Comparison of ENCODE assay signal across 17 cellular contexts in the genomic region with DNA sequence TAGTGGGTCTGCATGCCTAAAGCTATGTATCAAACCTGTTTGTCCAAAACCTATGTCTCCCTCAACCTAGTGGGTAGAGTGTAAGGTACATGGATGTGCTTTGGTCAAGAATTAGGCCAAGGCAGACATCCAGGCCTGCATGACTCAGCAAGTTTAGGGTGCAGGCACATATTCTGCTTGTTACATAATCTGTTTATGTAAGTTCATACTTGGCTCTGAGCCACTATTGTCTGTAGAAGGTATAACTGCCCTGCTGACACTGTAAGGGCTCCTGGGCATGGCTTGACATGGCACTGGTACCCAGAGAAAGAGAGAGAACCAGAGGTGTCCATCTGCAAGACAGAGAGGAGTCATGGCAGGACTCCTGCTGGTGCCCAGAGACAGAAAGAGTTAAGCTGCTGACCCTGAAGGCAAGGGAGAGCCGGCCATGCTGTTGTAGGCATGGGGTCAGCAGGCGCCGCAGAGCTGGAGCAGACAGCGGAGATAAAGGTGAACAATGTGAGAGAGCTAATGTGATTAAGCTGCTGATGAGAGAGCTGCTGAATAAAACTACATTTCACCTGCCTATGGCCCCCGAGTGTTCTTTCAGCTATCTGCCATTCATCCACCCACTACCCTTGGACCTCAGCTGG.
DNase-seq lines count a peak whose midpoint lies in the region; ATAC-seq, FAIRE-seq and TF ChIP-seq lines count a peak whose summit lies in the region.
"Had no signal": no experiment of that assay in that cellular context is flagged by ENCODE, and none has a peak within 500 bp of the region (broad histone marks: within the 10 kb centered on the region; RNA-seq: fewer than 3 reads in every experiment).

No MANE protein-coding gene starts in this region.

- H3K27ac Mint-ChIP-seq in Caco-2 (ENCODE audit: unreplicated experiment), result no peak overlapping the region
- no peak overlapping the region for H3K27ac Mint-ChIP-seq in stimulated activated naive CD8-positive, alpha-beta T cell treated with anti-CD3 and anti-CD28 coated beads, Interleukin-15, amount 100 ng/mL, for 72 hours
- H3K27ac Mint-ChIP-seq: CD8-positive, alpha-beta T cell; HFFc6 had no signal

- no TSS peak for BruUV-seq in Caco-2 (replicated peaks; lab: Mats Ljungman, UMichigan)

- H3K4me1 ChIP-seq in kidney (ENCODE audit: control insufficient read depth in 1 of 2, insufficient read depth in 1 of 2, low read depth in 1 of 2, low read length in 2 of 2) (no peaks in the 10 kb centered on the region), Caco-2 (no peaks in the 10 kb centered on the region)

- peaks cover 11% of the 10 kb centered on the region for H3K4me1 Mint-ChIP-seq in Caco-2 (ENCODE audit: low read depth, unreplicated experiment)
- H3K4me1 Mint-ChIP-seq in stimulated activated naive CD8-positive, alpha-beta T cell treated with anti-CD3 and anti-CD28 coated beads, Interleukin-15, amount 100 ng/mL, for 72 hours, result no peaks in the 10 kb centered on the region

- H3K9me3 ChIP-seq in kidney (ENCODE audit: control insufficient read depth in 1 of 2, low read length in 2 of 2) (no peaks in the 10 kb centered on the region), Caco-2 (no peaks in the 10 kb centered on the region)

- no peak overlapping the region for H3K9ac ChIP-seq in kidney (ENCODE audit: low read length in 2 of 2)

- no peak overlapping the region for H3K4me3 ChIP-seq in kidney (ENCODE audit: low read length in 2 of 2)
- H3K4me3 ChIP-seq in Caco-2 (ENCODE audit: low read depth, low read length), result no peak overlapping the region

- ATAC-seq in stimulated activated naive CD8-positive, alpha-beta T cell treated with anti-CD3 and anti-CD28 coated beads, Interleukin-15, amount 100 ng/mL, for 72 hours, result no peak
- ATAC-seq: CD8-positive, alpha-beta T cell; Panc1 had no signal

- POLR2A ChIA-PET in Caco-2 (lab: Charles Lee), result no interaction called here

- CTCF ChIA-PET in Caco-2 (lab: Charles Lee), result no interaction called here

- no peak for FAIRE-seq in kidney (lab: Jason Lieb, UNC)
- FAIRE-seq: H54 had no signal

- no peak for TF ChIP-seq CTCF in kidney (IDR thresholded peaks at IDR 0.05; ENCODE audit: borderline replicate concordance, extremely low read depth, insufficient read depth)
- no peak for TF ChIP-seq CTCF in Caco-2 (IDR thresholded peaks at IDR 0.05; ENCODE audit: insufficient read depth in 1 of 2, low read depth in 1 of 2, low read length in 1 of 2, severe bottlenecking in 1 of 2, unreplicated experiment in 1 of 2)

- DNase-seq in DMS53 (lab: John Stamatoyannopoulos, UW), result peak; percentile 42
- no peak for DNase-seq in DMS53 treated with DMSO at 0.1 percent for 48 hours (lab: John Stamatoyannopoulos, UW; ENCODE audit: unreplicated experiment)
- peak; percentile 38 for DNase-seq in OCI-M1 (lab: John Stamatoyannopoulos, UW)
- peak in 1 of 61 donors; percentile 7 for DNase-seq in caudate nucleus (lab: John Stamatoyannopoulos, UW)
- peak; percentile 23 for DNase-seq in kidney
- no peak for DNase-seq in Caco-2
- no peak for DNase-seq in middle frontal gyrus (ENCODE audit: extremely low spot score, low spot score)
- no peak for DNase-seq in stimulated activated naive CD8-positive, alpha-beta T cell treated with anti-CD3 and anti-CD28 coated beads, Interleukin-15, amount 100 ng/mL, for 72 hours
- DNase-seq: CD8-positive, alpha-beta T cell; DMS 273 treated with DMSO at 0.1 percent for 48 hours; HFFc6; Karpas-422; NCI-H1417 treated with DMSO at 0.1 percent for 48 hours; NCI-H1930 had no signal

- H3K9me3 Mint-ChIP-seq in Caco-2 (ENCODE audit: unreplicated experiment), result peaks cover 4% of the 10 kb centered on the region
- peaks cover 0 to 1% of the 10 kb centered on the region in 2 donors for H3K9me3 Mint-ChIP-seq in stimulated activated naive CD8-positive, alpha-beta T cell treated with anti-CD3 and anti-CD28 coated beads, Interleukin-15, amount 100 ng/mL, for 72 hours
- H3K9me3 Mint-ChIP-seq: CD8-positive, alpha-beta T cell had no signal

- no peaks in the 10 kb centered on the region for H3K27me3 Mint-ChIP-seq in Caco-2 (ENCODE audit: insufficient read depth, unreplicated experiment)
- no peaks in the 10 kb centered on the region for H3K27me3 Mint-ChIP-seq in stimulated activated naive CD8-positive, alpha-beta T cell treated with anti-CD3 and anti-CD28 coated beads, Interleukin-15, amount 100 ng/mL, for 72 hours

- no peaks in the 10 kb centered on the region for H3K27me3 ChIP-seq in Caco-2 (replicated peaks; ENCODE audit: control insufficient read depth, insufficient read depth, low read length)

- intact Hi-C loops in kidney (cut with DNase I) (no loop called here), Caco-2 (cut with micrococcal nuclease; ENCODE audit: unreplicated experiment) (no loop called here)

- no peaks in the 10 kb centered on the region for H3K36me3 ChIP-seq in kidney (ENCODE audit: control insufficient read depth in 1 of 2, insufficient read depth in 2 of 2, low read length in 2 of 2)
- no peaks in the 10 kb centered on the region for H3K36me3 ChIP-seq in Caco-2 (ENCODE audit: control insufficient read depth, insufficient read depth, low read length)

- H3K4me3 Mint-ChIP-seq in Caco-2 (ENCODE audit: unreplicated experiment), result no peak overlapping the region
- no peak overlapping the region for H3K4me3 Mint-ChIP-seq in stimulated activated naive CD8-positive, alpha-beta T cell treated with anti-CD3 and anti-CD28 coated beads, Interleukin-15, amount 100 ng/mL, for 72 hours
- H3K4me3 Mint-ChIP-seq: CD8-positive, alpha-beta T cell; HFFc6 had no signal

- no peaks in the 10 kb centered on the region for H3K36me3 Mint-ChIP-seq in Caco-2 (ENCODE audit: insufficient read depth, unreplicated experiment)
- H3K36me3 Mint-ChIP-seq: CD8-positive, alpha-beta T cell had no signal

- H3K27ac ChIP-seq in caudate nucleus (ENCODE audit: low read depth, low read length), result peak overlapping the region; percentile 5
- no peak overlapping the region for H3K27ac ChIP-seq in kidney (ENCODE audit: low read depth in 2 of 2, low read length in 2 of 2)
- H3K27ac ChIP-seq: 22Rv1 had no signal

Comparison
In these comparisons a context has a peak if more than half of its experiments do, and no peak if none do; other contexts are left out.
1. DNase-seq: peak in DMS53 (single experiment), OCI-M1 (single experiment) and kidney (single experiment); none in DMS53 treated with DMSO at 0.1 percent for 48 hours (single experiment), Caco-2 (0 of 2), middle frontal gyrus (single experiment) and stimulated activated naive CD8-positive, alpha-beta T cell treated with anti-CD3 and anti-CD28 coated beads, Interleukin-15, amount 100 ng/mL, for 72 hours (0 of 2).